2 cellular contexts compared by ENCODE assay signal in the genomic region with DNA sequence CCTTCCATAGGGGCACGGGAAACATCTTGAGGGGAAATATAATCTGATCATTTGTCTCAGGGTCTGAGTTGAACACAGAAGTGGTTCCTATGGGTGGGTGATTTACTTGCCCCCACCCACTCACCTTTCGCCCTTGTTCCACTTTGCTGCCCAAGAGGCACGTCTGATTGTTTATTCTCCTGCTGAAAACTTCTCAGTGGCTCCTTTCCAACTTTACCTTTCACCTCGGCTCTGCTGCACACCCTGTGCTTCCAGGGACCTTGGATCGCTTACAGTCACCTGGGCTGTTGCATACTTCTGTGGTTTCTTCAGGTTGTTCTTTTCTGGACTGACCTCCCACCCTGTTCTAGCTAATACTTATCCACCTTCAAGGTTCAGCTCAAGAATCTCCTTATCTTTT.
TF ChIP-seq lines count a peak whose summit lies in the region.

No MANE protein-coding gene starts in this region.

TF ChIP-seq in IMR-90, 13 proteins besides CTCF, POLR2A, EP300 and RAD21 (continued from another document):
- TF ChIP-seq, protein P1, sequence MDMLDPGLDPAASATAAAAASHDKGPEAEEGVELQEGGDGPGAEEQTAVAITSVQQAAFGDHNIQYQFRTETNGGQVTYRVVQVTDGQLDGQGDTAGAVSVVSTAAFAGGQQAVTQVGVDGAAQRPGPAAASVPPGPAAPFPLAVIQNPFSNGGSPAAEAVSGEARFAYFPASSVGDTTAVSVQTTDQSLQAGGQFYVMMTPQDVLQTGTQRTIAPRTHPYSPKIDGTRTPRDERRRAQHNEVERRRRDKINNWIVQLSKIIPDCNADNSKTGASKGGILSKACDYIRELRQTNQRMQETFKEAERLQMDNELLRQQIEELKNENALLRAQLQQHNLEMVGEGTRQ (IDR thresholded peaks at IDR 0.05; ENCODE audit: low read depth, low read length): no peak
- TF ChIP-seq MAFK (IDR thresholded peaks at IDR 0.05; ENCODE audit: low read depth, low read length) (no peak), CEBPB (IDR thresholded peaks at IDR 0.05; ENCODE audit: low read depth, low read length) (no peak), NFE2L2 (IDR thresholded peaks at IDR 0.05; ENCODE audit: low read depth, low read length) (no peak), BHLHE40 (IDR thresholded peaks at IDR 0.05; ENCODE audit: low read depth, low read length) (no peak), MXI1 (IDR thresholded peaks at IDR 0.05; ENCODE audit: borderline replicate concordance, low read depth, low read length) (no peak), SMC3 (IDR thresholded peaks at IDR 0.05; ENCODE audit: low read depth, low read length) (no peak)
- TF ChIP-seq, protein P2, sequence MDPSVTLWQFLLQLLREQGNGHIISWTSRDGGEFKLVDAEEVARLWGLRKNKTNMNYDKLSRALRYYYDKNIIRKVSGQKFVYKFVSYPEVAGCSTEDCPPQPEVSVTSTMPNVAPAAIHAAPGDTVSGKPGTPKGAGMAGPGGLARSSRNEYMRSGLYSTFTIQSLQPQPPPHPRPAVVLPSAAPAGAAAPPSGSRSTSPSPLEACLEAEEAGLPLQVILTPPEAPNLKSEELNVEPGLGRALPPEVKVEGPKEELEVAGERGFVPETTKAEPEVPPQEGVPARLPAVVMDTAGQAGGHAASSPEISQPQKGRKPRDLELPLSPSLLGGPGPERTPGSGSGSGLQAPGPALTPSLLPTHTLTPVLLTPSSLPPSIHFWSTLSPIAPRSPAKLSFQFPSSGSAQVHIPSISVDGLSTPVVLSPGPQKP (IDR thresholded peaks at IDR 0.05; ENCODE audit: borderline replicate concordance, low read depth, low read length): no peak

TF ChIP-seq in HepG2, 621 proteins besides CTCF, POLR2A, EP300 and RAD21 (continued from another document):
- TF ChIP-seq, protein P3, sequence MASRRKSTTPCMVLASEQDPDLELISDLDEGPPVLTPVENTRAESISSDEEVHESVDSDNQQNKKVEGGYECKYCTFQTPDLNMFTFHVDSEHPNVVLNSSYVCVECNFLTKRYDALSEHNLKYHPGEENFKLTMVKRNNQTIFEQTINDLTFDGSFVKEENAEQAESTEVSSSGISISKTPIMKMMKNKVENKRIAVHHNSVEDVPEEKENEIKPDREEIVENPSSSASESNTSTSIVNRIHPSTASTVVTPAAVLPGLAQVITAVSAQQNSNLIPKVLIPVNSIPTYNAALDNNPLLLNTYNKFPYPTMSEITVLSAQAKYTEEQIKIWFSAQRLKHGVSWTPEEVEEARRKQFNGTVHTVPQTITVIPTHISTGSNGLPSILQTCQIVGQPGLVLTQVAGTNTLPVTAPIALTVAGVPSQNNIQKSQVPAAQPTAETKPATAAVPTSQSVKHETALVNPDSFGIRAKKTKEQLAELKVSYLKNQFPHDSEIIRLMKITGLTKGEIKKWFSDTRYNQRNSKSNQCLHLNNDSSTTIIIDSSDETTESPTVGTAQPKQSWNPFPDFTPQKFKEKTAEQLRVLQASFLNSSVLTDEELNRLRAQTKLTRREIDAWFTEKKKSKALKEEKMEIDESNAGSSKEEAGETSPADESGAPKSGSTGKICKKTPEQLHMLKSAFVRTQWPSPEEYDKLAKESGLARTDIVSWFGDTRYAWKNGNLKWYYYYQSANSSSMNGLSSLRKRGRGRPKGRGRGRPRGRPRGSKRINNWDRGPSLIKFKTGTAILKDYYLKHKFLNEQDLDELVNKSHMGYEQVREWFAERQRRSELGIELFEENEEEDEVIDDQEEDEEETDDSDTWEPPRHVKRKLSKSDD (CRISPR knock-in tag; IDR thresholded peaks at IDR 0.05; ENCODE audit: low read depth): no peak
- TF ChIP-seq ZNF501 (CRISPR knock-in tag; IDR thresholded peaks at IDR 0.05) (no peak), ZNF782 (CRISPR knock-in tag; IDR thresholded peaks at IDR 0.05; ENCODE audit: borderline replicate concordance) (no peak), TBX3 (IDR thresholded peaks at IDR 0.05; ENCODE audit: borderline replicate concordance) (no peak), ZNF577 (CRISPR knock-in tag; IDR thresholded peaks at IDR 0.05; ENCODE audit: borderline replicate concordance, low read depth) (no peak), GPN1 (CRISPR knock-in tag; IDR thresholded peaks at IDR 0.05; ENCODE audit: borderline replicate concordance) (no peak), NAIF1 (CRISPR knock-in tag; IDR thresholded peaks at IDR 0.05; ENCODE audit: borderline replicate concordance) (no peak), PRPF4 (IDR thresholded peaks at IDR 0.05; ENCODE audit: low read depth, low read length, poor library complexity, severe bottlenecking) (no peak), ZFYVE20 (CRISPR knock-in tag; IDR thresholded peaks at IDR 0.05; ENCODE audit: borderline replicate concordance, low read depth) (no peak), SKI (IDR thresholded peaks at IDR 0.05; ENCODE audit: partially characterized antibody) (no peak)
- TF ChIP-seq, protein P4, sequence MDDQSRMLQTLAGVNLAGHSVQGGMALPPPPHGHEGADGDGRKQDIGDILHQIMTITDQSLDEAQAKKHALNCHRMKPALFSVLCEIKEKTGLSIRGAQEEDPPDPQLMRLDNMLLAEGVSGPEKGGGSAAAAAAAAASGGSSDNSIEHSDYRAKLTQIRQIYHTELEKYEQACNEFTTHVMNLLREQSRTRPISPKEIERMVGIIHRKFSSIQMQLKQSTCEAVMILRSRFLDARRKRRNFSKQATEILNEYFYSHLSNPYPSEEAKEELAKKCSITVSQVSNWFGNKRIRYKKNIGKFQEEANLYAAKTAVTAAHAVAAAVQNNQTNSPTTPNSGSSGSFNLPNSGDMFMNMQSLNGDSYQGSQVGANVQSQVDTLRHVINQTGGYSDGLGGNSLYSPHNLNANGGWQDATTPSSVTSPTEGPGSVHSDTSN (CRISPR knock-in tag; IDR thresholded peaks at IDR 0.05; ENCODE audit: borderline replicate concordance): no peak
- TF ChIP-seq, protein P5, sequence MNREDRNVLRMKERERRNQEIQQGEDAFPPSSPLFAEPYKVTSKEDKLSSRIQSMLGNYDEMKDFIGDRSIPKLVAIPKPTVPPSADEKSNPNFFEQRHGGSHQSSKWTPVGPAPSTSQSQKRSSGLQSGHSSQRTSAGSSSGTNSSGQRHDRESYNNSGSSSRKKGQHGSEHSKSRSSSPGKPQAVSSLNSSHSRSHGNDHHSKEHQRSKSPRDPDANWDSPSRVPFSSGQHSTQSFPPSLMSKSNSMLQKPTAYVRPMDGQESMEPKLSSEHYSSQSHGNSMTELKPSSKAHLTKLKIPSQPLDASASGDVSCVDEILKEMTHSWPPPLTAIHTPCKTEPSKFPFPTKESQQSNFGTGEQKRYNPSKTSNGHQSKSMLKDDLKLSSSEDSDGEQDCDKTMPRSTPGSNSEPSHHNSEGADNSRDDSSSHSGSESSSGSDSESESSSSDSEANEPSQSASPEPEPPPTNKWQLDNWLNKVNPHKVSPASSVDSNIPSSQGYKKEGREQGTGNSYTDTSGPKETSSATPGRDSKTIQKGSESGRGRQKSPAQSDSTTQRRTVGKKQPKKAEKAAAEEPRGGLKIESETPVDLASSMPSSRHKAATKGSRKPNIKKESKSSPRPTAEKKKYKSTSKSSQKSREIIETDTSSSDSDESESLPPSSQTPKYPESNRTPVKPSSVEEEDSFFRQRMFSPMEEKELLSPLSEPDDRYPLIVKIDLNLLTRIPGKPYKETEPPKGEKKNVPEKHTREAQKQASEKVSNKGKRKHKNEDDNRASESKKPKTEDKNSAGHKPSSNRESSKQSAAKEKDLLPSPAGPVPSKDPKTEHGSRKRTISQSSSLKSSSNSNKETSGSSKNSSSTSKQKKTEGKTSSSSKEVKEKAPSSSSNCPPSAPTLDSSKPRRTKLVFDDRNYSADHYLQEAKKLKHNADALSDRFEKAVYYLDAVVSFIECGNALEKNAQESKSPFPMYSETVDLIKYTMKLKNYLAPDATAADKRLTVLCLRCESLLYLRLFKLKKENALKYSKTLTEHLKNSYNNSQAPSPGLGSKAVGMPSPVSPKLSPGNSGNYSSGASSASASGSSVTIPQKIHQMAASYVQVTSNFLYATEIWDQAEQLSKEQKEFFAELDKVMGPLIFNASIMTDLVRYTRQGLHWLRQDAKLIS (CRISPR knock-in tag; IDR thresholded peaks at IDR 0.05): no peak
- TF ChIP-seq, protein P6, sequence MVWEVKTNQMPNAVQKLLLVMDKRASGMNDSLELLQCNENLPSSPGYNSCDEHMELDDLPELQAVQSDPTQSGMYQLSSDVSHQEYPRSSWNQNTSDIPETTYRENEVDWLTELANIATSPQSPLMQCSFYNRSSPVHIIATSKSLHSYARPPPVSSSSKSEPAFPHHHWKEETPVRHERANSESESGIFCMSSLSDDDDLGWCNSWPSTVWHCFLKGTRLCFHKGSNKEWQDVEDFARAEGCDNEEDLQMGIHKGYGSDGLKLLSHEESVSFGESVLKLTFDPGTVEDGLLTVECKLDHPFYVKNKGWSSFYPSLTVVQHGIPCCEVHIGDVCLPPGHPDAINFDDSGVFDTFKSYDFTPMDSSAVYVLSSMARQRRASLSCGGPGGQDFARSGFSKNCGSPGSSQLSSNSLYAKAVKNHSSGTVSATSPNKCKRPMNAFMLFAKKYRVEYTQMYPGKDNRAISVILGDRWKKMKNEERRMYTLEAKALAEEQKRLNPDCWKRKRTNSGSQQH (CRISPR knock-in tag; IDR thresholded peaks at IDR 0.05; ENCODE audit: low read depth): no peak
TF ChIP-seq in HepG2: peak in this region for 0.
